Comparison of ENCODE assay signal across 1 cellular context in genomic region chr2:69191672-69192071, GRCh38.
TF ChIP-seq lines count a peak whose summit lies in the region.

No MANE protein-coding gene starts in this region.

TF ChIP-seq in SK-N-SH treated with all-trans-retinoic acid at 6 μM for 48 hours, 23 proteins besides CTCF, POLR2A, EP300 and RAD21 (continued from another document):
- TF ChIP-seq CSRNP3 (CRISPR knock-in tag; IDR thresholded peaks at IDR 0.05): 0 out of 2 replicates have a peak, but pooled peaks have one; percentile 33
- TF ChIP-seq, protein P1, sequence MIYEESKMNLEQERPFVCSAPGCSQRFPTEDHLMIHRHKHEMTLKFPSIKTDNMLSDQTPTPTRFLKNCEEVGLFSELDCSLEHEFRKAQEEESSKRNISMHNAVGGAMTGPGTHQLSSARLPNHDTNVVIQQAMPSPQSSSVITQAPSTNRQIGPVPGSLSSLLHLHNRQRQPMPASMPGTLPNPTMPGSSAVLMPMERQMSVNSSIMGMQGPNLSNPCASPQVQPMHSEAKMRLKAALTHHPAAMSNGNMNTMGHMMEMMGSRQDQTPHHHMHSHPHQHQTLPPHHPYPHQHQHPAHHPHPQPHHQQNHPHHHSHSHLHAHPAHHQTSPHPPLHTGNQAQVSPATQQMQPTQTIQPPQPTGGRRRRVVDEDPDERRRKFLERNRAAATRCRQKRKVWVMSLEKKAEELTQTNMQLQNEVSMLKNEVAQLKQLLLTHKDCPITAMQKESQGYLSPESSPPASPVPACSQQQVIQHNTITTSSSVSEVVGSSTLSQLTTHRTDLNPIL (CRISPR knock-in tag; IDR thresholded peaks at IDR 0.05; ENCODE audit: low read depth): no peak
- TF ChIP-seq, protein P2, sequence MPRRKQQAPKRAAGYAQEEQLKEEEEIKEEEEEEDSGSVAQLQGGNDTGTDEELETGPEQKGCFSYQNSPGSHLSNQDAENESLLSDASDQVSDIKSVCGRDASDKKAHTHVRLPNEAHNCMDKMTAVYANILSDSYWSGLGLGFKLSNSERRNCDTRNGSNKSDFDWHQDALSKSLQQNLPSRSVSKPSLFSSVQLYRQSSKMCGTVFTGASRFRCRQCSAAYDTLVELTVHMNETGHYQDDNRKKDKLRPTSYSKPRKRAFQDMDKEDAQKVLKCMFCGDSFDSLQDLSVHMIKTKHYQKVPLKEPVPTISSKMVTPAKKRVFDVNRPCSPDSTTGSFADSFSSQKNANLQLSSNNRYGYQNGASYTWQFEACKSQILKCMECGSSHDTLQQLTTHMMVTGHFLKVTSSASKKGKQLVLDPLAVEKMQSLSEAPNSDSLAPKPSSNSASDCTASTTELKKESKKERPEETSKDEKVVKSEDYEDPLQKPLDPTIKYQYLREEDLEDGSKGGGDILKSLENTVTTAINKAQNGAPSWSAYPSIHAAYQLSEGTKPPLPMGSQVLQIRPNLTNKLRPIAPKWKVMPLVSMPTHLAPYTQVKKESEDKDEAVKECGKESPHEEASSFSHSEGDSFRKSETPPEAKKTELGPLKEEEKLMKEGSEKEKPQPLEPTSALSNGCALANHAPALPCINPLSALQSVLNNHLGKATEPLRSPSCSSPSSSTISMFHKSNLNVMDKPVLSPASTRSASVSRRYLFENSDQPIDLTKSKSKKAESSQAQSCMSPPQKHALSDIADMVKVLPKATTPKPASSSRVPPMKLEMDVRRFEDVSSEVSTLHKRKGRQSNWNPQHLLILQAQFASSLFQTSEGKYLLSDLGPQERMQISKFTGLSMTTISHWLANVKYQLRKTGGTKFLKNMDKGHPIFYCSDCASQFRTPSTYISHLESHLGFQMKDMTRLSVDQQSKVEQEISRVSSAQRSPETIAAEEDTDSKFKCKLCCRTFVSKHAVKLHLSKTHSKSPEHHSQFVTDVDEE (CRISPR knock-in tag; IDR thresholded peaks at IDR 0.05): peak; percentile 89
- no peak for TF ChIP-seq TOX (CRISPR knock-in tag; IDR thresholded peaks at IDR 0.05; ENCODE audit: borderline replicate concordance)
- TF ChIP-seq ZFP3 (CRISPR knock-in tag; IDR thresholded peaks at IDR 0.05): no peak
- 0 out of 2 replicates have a peak, but pooled peaks have one; percentile 54 for TF ChIP-seq ESRRG (CRISPR knock-in tag; IDR thresholded peaks at IDR 0.05)
TF ChIP-seq in SK-N-SH treated with all-trans-retinoic acid at 6 μM for 48 hours: peak in this region for 6.
